9 cellular contexts compared by ENCODE assay signal in the genomic region with DNA sequence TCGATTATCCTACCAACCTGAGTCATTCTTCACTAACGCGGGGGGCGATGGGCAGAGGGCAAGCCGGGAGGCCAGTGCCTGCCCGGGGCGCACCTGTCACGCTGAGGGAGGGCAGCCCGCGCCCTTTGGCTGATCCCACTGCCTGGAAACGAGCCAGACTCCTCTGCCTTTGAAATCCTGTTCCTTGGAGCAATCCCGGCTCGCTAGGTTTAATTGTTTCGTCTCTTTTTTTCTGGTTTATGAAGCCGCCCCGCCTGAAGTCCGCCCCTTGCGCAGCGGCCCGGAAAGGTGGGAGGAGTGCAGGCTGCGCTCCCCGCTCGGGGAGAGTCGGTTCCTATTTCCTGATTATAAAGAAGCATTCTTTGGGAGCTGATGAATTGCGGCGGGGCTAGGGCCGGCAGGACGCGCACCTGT.
A peak's percentile ranks its signal among the peaks of the same experiment; 100 is the strongest.
DNase-seq lines count a peak whose midpoint lies in the region; ATAC-seq lines count a peak whose summit lies in the region.
"Had no signal": no experiment of that assay in that cellular context is flagged by ENCODE, and none has a peak within 500 bp of the region (broad histone marks: within the 10 kb centered on the region; RNA-seq: fewer than 3 reads in every experiment).

No MANE protein-coding gene starts in this region.

- peaks cover 15% of the 10 kb centered on the region for H3K27me3 ChIP-seq in iPS-15b (ENCODE audit: control insufficient read depth, insufficient read depth, low read length)
- H3K27me3 ChIP-seq: SJSA1 had no signal

- DNase-seq in NCI-H526 (lab: John Stamatoyannopoulos, UW) (peak; percentile 98), NCI-H526 treated with DMSO at 0.1 percent for 48 hours (lab: John Stamatoyannopoulos, UW) (no peak), NCI-H1417 treated with DMSO at 0.1 percent for 48 hours (lab: John Stamatoyannopoulos, UW) (peak; percentile 66), NOMO-1 treated with DMSO at 0.1 percent for 48 hours (lab: John Stamatoyannopoulos, UW; ENCODE audit: unreplicated experiment) (no peak)
- DNase-seq in activated CD8-positive, alpha-beta memory T cell treated with anti-CD3 and anti-CD28 coated beads, Interleukin-2, amount 50 U/mL, for 4 hours, result peak; percentile 24
- peak; percentile 22 for DNase-seq in stimulated activated CD4-positive, alpha-beta T cell treated with anti-CD3 and anti-CD28 coated beads, Interleukin-4, amount 100 ng/mL, for 1 hour

- no peak for ATAC-seq in GM21529 (IDR thresholded peaks at IDR 0.05; ENCODE audit: unreplicated experiment)

- H3K9me3 ChIP-seq in iPS-15b (ENCODE audit: control insufficient read depth, insufficient read depth, low read length), result no peaks in the 10 kb centered on the region
- H3K9me3 ChIP-seq: SJSA1 had no signal

- H3K36me3 ChIP-seq in iPS-15b (ENCODE audit: control insufficient read depth, insufficient read depth, low read length), result no peaks in the 10 kb centered on the region
- H3K36me3 ChIP-seq: SJSA1 had no signal

- no peak overlapping the region for H3K9ac ChIP-seq in iPS-15b (ENCODE audit: low read depth, low read length)

- peak overlapping the region; percentile 55 for H3K4me3 ChIP-seq in iPS-15b (ENCODE audit: low read depth, low read length)
- H3K4me3 ChIP-seq: SJSA1 had no signal

- H3K4me1 ChIP-seq in iPS-15b (ENCODE audit: control insufficient read depth, insufficient read depth, low read length), result peaks cover 11% of the 10 kb centered on the region

Comparison
In these comparisons a context has a peak if more than half of its experiments do, and no peak if none do; other contexts are left out.
1. DNase-seq: peak in NCI-H526 (2 of 2), NCI-H1417 treated with DMSO at 0.1 percent for 48 hours (single experiment), activated CD8-positive, alpha-beta memory T cell treated with anti-CD3 and anti-CD28 coated beads, Interleukin-2, amount 50 U/mL, for 4 hours (single experiment) and stimulated activated CD4-positive, alpha-beta T cell treated with anti-CD3 and anti-CD28 coated beads, Interleukin-4, amount 100 ng/mL, for 1 hour (single experiment); none in NCI-H526 treated with DMSO at 0.1 percent for 48 hours (single experiment) and NOMO-1 treated with DMSO at 0.1 percent for 48 hours (single experiment).